Comparison of ENCODE assay signal across 1 cellular context in the genomic region with DNA sequence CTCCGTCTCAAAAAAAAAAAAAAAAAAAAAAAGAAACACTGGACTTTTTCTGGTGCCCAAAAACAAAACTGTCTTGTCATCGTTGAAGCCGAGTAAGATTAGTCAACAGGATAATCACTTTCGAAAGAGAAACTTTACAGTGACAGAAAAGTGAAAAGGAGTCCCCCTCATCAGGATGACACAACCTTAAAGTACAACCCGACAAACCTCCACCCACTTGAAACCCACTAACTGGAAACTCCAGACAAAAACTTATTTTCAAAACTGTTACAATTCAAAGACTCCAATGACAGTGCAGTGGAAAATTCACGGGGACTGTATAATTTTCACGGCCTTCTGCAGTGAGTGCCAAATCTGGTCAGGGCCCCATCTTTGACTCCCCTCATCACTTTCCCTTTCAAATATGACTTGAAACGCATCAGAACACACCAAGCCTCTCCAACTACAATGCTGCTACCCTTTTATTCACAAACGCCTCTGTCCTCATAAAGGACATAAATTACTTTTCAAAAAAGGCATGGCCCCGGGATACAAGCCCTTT.
TF ChIP-seq lines count a peak whose summit lies in the region.

No MANE protein-coding gene starts in this region.

TF ChIP-seq in K562, 482 proteins besides CTCF, POLR2A, EP300 and RAD21 (continued from another document and continues in another):
- TF ChIP-seq, protein P1, sequence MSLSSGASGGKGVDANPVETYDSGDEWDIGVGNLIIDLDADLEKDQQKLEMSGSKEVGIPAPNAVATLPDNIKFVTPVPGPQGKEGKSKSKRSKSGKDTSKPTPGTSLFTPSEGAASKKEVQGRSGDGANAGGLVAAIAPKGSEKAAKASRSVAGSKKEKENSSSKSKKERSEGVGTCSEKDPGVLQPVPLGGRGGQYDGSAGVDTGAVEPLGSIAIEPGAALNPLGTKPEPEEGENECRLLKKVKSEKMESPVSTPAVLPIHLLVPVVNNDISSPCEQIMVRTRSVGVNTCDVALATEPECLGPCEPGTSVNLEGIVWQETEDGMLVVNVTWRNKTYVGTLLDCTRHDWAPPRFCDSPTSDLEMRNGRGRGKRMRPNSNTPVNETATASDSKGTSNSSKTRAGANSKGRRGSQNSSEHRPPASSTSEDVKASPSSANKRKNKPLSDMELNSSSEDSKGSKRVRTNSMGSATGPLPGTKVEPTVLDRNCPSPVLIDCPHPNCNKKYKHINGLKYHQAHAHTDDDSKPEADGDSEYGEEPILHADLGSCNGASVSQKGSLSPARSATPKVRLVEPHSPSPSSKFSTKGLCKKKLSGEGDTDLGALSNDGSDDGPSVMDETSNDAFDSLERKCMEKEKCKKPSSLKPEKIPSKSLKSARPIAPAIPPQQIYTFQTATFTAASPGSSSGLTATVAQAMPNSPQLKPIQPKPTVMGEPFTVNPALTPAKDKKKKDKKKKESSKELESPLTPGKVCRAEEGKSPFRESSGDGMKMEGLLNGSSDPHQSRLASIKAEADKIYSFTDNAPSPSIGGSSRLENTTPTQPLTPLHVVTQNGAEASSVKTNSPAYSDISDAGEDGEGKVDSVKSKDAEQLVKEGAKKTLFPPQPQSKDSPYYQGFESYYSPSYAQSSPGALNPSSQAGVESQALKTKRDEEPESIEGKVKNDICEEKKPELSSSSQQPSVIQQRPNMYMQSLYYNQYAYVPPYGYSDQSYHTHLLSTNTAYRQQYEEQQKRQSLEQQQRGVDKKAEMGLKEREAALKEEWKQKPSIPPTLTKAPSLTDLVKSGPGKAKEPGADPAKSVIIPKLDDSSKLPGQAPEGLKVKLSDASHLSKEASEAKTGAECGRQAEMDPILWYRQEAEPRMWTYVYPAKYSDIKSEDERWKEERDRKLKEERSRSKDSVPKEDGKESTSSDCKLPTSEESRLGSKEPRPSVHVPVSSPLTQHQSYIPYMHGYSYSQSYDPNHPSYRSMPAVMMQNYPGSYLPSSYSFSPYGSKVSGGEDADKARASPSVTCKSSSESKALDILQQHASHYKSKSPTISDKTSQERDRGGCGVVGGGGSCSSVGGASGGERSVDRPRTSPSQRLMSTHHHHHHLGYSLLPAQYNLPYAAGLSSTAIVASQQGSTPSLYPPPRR (CRISPR knock-in tag; IDR thresholded peaks at IDR 0.05; ENCODE audit: borderline replicate concordance) = no peak
- TF ChIP-seq, protein P2, sequence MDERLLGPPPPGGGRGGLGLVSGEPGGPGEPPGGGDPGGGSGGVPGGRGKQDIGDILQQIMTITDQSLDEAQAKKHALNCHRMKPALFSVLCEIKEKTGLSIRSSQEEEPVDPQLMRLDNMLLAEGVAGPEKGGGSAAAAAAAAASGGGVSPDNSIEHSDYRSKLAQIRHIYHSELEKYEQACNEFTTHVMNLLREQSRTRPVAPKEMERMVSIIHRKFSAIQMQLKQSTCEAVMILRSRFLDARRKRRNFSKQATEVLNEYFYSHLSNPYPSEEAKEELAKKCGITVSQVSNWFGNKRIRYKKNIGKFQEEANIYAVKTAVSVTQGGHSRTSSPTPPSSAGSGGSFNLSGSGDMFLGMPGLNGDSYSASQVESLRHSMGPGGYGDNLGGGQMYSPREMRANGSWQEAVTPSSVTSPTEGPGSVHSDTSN (CRISPR knock-in tag; IDR thresholded peaks at IDR 0.05; ENCODE audit: low read depth) = no peak
- TF ChIP-seq, protein P2 (tag; conservative IDR thresholded peaks at IDR 0.05; ENCODE audit: low read depth) = 0 out of 2 replicates have a peak, but pooled peaks have one; percentile 21
- no peak for TF ChIP-seq SMAD3 (CRISPR knock-in tag; conservative IDR thresholded peaks at IDR 0.05)
- TF ChIP-seq KLF16 (IDR thresholded peaks at IDR 0.05) = no peak
- no peak for TF ChIP-seq CXXC5 (CRISPR knock-in tag; IDR thresholded peaks at IDR 0.05)
- TF ChIP-seq FOXK2 (conservative IDR thresholded peaks at IDR 0.05 in 1 of 2, IDR thresholded peaks at IDR 0.05 in 1 of 2; ENCODE audit: low read depth in 2 of 2) = peak in 1 of 2 experiments; percentile 36; a peak in 1 of 4 replicates
- TF ChIP-seq ZNF212 (CRISPR knock-in tag; IDR thresholded peaks at IDR 0.05) = no peak
- TF ChIP-seq HNRNPH1 (optimal IDR thresholded peaks at IDR 0.05; ENCODE audit: low read depth, low read length) = no peak
- TF ChIP-seq TARDBP (IDR thresholded peaks at IDR 0.05) = no peak
- peak; percentile 91 for TF ChIP-seq C11orf30 (IDR thresholded peaks at IDR 0.05; ENCODE audit: low read depth)
- no peak for TF ChIP-seq ARNT (IDR thresholded peaks at IDR 0.05)
- TF ChIP-seq ZBED1 (IDR thresholded peaks at IDR 0.05) = no peak
- TF ChIP-seq ZC3H4 (CRISPR knock-in tag; IDR thresholded peaks at IDR 0.05; ENCODE audit: borderline replicate concordance) = no peak
- no peak for TF ChIP-seq NFATC3 (IDR thresholded peaks at IDR 0.05)
- no peak for TF ChIP-seq CEBPG (CRISPR knock-in tag; IDR thresholded peaks at IDR 0.05)
- TF ChIP-seq CEBPG (tag; conservative IDR thresholded peaks at IDR 0.05 in 1 of 2, IDR thresholded peaks at IDR 0.05 in 1 of 2) = peak in 1 of 2 experiments; percentile 65; a peak in 2 of 4 replicates
- TF ChIP-seq GABPB2 (CRISPR knock-in tag; conservative IDR thresholded peaks at IDR 0.05) = no peak
- no peak for TF ChIP-seq NCOA2 (IDR thresholded peaks at IDR 0.05; ENCODE audit: partially characterized antibody in 2 of 2)
- no peak for TF ChIP-seq PREB (CRISPR knock-in tag; IDR thresholded peaks at IDR 0.05)
- TF ChIP-seq ZBTB26 (CRISPR knock-in tag; IDR thresholded peaks at IDR 0.05) = no peak
- TF ChIP-seq SRSF3 (IDR thresholded peaks at IDR 0.05; ENCODE audit: insufficient read depth, low read length) = no peak
- TF ChIP-seq ZSCAN32 (CRISPR knock-in tag; IDR thresholded peaks at IDR 0.05) = no peak
- TF ChIP-seq SOX6 (IDR thresholded peaks at IDR 0.05) = no peak
- TF ChIP-seq SAFB (IDR thresholded peaks at IDR 0.05; ENCODE audit: borderline replicate concordance, low read depth, low read length) = no peak
- TF ChIP-seq, protein P3, sequence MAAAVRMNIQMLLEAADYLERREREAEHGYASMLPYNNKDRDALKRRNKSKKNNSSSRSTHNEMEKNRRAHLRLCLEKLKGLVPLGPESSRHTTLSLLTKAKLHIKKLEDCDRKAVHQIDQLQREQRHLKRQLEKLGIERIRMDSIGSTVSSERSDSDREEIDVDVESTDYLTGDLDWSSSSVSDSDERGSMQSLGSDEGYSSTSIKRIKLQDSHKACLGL (CRISPR knock-in tag; IDR thresholded peaks at IDR 0.05; ENCODE audit: borderline replicate concordance, poor library complexity, severe bottlenecking) = no peak
- TF ChIP-seq RHOXF2B (CRISPR knock-in tag; conservative IDR thresholded peaks at IDR 0.05) = no peak
- no peak for TF ChIP-seq OTX1 (CRISPR knock-in tag; IDR thresholded peaks at IDR 0.05)
- TF ChIP-seq, protein P4, sequence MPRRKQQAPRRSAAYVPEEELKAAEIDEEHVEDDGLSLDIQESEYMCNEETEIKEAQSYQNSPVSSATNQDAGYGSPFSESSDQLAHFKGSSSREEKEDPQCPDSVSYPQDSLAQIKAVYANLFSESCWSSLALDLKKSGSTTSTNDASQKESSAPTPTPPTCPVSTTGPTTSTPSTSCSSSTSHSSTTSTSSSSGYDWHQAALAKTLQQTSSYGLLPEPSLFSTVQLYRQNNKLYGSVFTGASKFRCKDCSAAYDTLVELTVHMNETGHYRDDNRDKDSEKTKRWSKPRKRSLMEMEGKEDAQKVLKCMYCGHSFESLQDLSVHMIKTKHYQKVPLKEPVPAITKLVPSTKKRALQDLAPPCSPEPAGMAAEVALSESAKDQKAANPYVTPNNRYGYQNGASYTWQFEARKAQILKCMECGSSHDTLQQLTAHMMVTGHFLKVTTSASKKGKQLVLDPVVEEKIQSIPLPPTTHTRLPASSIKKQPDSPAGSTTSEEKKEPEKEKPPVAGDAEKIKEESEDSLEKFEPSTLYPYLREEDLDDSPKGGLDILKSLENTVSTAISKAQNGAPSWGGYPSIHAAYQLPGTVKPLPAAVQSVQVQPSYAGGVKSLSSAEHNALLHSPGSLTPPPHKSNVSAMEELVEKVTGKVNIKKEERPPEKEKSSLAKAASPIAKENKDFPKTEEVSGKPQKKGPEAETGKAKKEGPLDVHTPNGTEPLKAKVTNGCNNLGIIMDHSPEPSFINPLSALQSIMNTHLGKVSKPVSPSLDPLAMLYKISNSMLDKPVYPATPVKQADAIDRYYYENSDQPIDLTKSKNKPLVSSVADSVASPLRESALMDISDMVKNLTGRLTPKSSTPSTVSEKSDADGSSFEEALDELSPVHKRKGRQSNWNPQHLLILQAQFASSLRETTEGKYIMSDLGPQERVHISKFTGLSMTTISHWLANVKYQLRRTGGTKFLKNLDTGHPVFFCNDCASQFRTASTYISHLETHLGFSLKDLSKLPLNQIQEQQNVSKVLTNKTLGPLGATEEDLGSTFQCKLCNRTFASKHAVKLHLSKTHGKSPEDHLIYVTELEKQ (CRISPR knock-in tag; IDR thresholded peaks at IDR 0.05) = no peak
- TF ChIP-seq BRD4 (IDR thresholded peaks at IDR 0.05) = no peak
- TF ChIP-seq PHF8 (IDR thresholded peaks at IDR 0.05; ENCODE audit: borderline replicate concordance, low read length) = no peak
- TF ChIP-seq U2AF1 (optimal IDR thresholded peaks at IDR 0.05; ENCODE audit: low read depth, low read length) = no peak
- no peak for TF ChIP-seq RBM14 (IDR thresholded peaks at IDR 0.05; ENCODE audit: borderline replicate concordance, insufficient read depth, low read depth, low read length)
- TF ChIP-seq ZHX1 (conservative IDR thresholded peaks at IDR 0.05; ENCODE audit: low read length) = no peak
- no peak for TF ChIP-seq TOE1 (IDR thresholded peaks at IDR 0.05; ENCODE audit: borderline replicate concordance)
- TF ChIP-seq TOE1 (CRISPR knock-in tag; IDR thresholded peaks at IDR 0.05; ENCODE audit: borderline replicate concordance, low read depth) = no peak
- no peak for TF ChIP-seq HNRNPUL1 (IDR thresholded peaks at IDR 0.05; ENCODE audit: low read length)
- TF ChIP-seq, protein P5, sequence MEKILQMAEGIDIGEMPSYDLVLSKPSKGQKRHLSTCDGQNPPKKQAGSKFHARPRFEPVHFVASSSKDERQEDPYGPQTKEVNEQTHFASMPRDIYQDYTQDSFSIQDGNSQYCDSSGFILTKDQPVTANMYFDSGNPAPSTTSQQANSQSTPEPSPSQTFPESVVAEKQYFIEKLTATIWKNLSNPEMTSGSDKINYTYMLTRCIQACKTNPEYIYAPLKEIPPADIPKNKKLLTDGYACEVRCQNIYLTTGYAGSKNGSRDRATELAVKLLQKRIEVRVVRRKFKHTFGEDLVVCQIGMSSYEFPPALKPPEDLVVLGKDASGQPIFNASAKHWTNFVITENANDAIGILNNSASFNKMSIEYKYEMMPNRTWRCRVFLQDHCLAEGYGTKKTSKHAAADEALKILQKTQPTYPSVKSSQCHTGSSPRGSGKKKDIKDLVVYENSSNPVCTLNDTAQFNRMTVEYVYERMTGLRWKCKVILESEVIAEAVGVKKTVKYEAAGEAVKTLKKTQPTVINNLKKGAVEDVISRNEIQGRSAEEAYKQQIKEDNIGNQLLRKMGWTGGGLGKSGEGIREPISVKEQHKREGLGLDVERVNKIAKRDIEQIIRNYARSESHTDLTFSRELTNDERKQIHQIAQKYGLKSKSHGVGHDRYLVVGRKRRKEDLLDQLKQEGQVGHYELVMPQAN (IDR thresholded peaks at IDR 0.05; ENCODE audit: borderline replicate concordance) = no peak
- TF ChIP-seq ZNF311 (CRISPR knock-in tag; IDR thresholded peaks at IDR 0.05) = no peak
- TF ChIP-seq CBFA2T2 (conservative IDR thresholded peaks at IDR 0.05) = no peak
